In the genomic region with DNA sequence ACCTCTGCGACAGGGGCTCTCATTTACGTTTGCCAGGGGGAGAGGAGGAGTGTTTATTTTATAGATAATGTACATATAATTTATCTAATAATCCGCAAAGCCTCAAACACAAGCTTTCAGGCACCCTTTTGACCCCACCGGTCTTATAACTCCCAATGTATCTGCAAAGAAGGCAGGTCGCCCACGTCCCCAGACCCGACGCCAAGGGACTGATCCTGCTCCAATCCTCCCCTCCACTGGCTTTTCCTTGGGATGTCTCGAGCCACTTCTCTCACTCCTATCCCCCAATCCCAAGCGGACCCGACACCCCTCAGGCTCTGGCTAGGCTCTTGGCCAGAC, we compare ENCODE assay signal across 8 cellular contexts. TPM values are rescaled to one million over a fixed set of nuclear protein-coding genes. Genes with fewer than 3 reads are reported as not detected.
A peak's percentile ranks its signal among the peaks of the same experiment; 100 is the strongest.
DNase-seq lines count a peak whose midpoint lies in the region; ATAC-seq and TF ChIP-seq lines count a peak whose summit lies in the region.

No MANE protein-coding gene starts in this region.

- H3K27me3 ChIP-seq in BLaER1 (no peaks in the 10 kb centered on the region), iPS-15b (ENCODE audit: control insufficient read depth, insufficient read depth, low read length) (no peaks in the 10 kb centered on the region), subcutaneous abdominal adipose tissue (ENCODE audit: control insufficient read depth in 5 of 5, insufficient read depth in 4 of 5, low read length in 5 of 5) (no peaks in the 10 kb centered on the region)

- peak overlapping the region; percentile 98 for H3K4me3 Mint-ChIP-seq in activated CD8-positive, alpha-beta T cell treated with anti-CD3 and anti-CD28 coated beads for 36 hours

- peak overlapping the region; percentile 90 for H3K27ac ChIP-seq in BLaER1
- H3K27ac ChIP-seq in subcutaneous abdominal adipose tissue (ENCODE audit: low read depth, low read length), result peak overlapping the region; percentile 98

- intact Hi-C loops in activated CD8-positive, alpha-beta T cell treated with anti-CD3 and anti-CD28 coated beads for 36 hours (cut with micrococcal nuclease), result loop anchor here (10.0 kb wide), 1 partner anchor 212 kb away; a partner anchor contains a TSS

- POLR2A ChIA-PET in activated CD8-positive, alpha-beta T cell treated with anti-CD3 and anti-CD28 coated beads for 36 hours (lab: Charles Lee), result interaction anchor here (1.0 to 2.3 kb wide), 6 partner anchors 10 to 545 kb away, joined by 3 to 8 read pairs (median 4); a partner anchor contains a TSS

- CTCF ChIA-PET in activated CD8-positive, alpha-beta T cell treated with anti-CD3 and anti-CD28 coated beads for 36 hours (lab: Charles Lee), result interaction anchor here (0.5 to 2.3 kb wide), 2 partner anchors 47 to 219 kb away, joined by 4 to 7 read pairs; no protein-coding TSS in a partner anchor

- peak overlapping the region; percentile 93 for H3K4me2 ChIP-seq in BLaER1

- no peaks in the 10 kb centered on the region for H3K27me3 Mint-ChIP-seq in activated CD8-positive, alpha-beta T cell treated with anti-CD3 and anti-CD28 coated beads for 36 hours

- peaks cover 20% of the 10 kb centered on the region for H3K4me1 ChIP-seq in BLaER1
- H3K4me1 ChIP-seq in iPS-15b (ENCODE audit: control insufficient read depth, insufficient read depth, low read length), result peaks cover 4% of the 10 kb centered on the region
- H3K4me1 ChIP-seq in subcutaneous abdominal adipose tissue (ENCODE audit: control insufficient read depth in 5 of 5, insufficient read depth in 5 of 5, low read length in 5 of 5), result peaks cover 3 to 42% (median 35%) of the 10 kb centered on the region in 5 donors

- H4K20me1 ChIP-seq in BLaER1, result peaks cover 7% of the 10 kb centered on the region; the same call in 1 of the 2 replicates

- no peak for TF ChIP-seq CTCF in activated CD8-positive, alpha-beta T cell treated with anti-CD3 and anti-CD28 coated beads for 36 hours (IDR thresholded peaks at IDR 0.05)

- peak; percentile 4 for ATAC-seq in HG02610 (IDR thresholded peaks at IDR 0.05; ENCODE audit: unreplicated experiment)
- ATAC-seq in activated CD8-positive, alpha-beta T cell treated with anti-CD3 and anti-CD28 coated beads for 36 hours, result no peak
- ATAC-seq in HG02798 (IDR thresholded peaks at IDR 0.05; ENCODE audit: poor library complexity, unreplicated experiment), result no peak
- ATAC-seq in HG02623 (IDR thresholded peaks at IDR 0.05; ENCODE audit: unreplicated experiment), result no peak

- no peaks in the 10 kb centered on the region for H3K9me3 Mint-ChIP-seq in activated CD8-positive, alpha-beta T cell treated with anti-CD3 and anti-CD28 coated beads for 36 hours

- DNase-seq in activated CD8-positive, alpha-beta T cell treated with anti-CD3 and anti-CD28 coated beads for 36 hours, result peak; percentile 35
- DNase-seq in NCI-H748 (lab: John Stamatoyannopoulos, UW; ENCODE audit: unreplicated experiment), result no peak

- peak overlapping the region; percentile 97 for H3K27ac Mint-ChIP-seq in activated CD8-positive, alpha-beta T cell treated with anti-CD3 and anti-CD28 coated beads for 36 hours

- H3K9me3 ChIP-seq in BLaER1, result no peaks in the 10 kb centered on the region
- no peaks in the 10 kb centered on the region for H3K9me3 ChIP-seq in iPS-15b (ENCODE audit: control insufficient read depth, insufficient read depth, low read length)
- no peaks in the 10 kb centered on the region for H3K9me3 ChIP-seq in subcutaneous abdominal adipose tissue (ENCODE audit: control insufficient read depth in 5 of 5, low read length in 5 of 5)

- peaks cover 31% of the 10 kb centered on the region for H3K4me1 Mint-ChIP-seq in activated CD8-positive, alpha-beta T cell treated with anti-CD3 and anti-CD28 coated beads for 36 hours (ENCODE audit: low read depth)

- peaks cover 9% of the 10 kb centered on the region for H3K36me3 Mint-ChIP-seq in activated CD8-positive, alpha-beta T cell treated with anti-CD3 and anti-CD28 coated beads for 36 hours (ENCODE audit: low read depth)

- H3K36me3 ChIP-seq in BLaER1 (peaks cover 28% of the 10 kb centered on the region), iPS-15b (ENCODE audit: control insufficient read depth, insufficient read depth, low read length) (no peaks in the 10 kb centered on the region), subcutaneous abdominal adipose tissue (ENCODE audit: control insufficient read depth in 5 of 5, insufficient read depth in 5 of 5, low read length in 5 of 5) (peaks cover 5 to 15% (median 9%) of the 10 kb centered on the region in 5 donors)

- peak overlapping the region; percentile 96 for H3K4me3 ChIP-seq in BLaER1
- H3K4me3 ChIP-seq in iPS-15b (ENCODE audit: low read depth, low read length), result peak overlapping the region; percentile 91
- H3K4me3 ChIP-seq in subcutaneous abdominal adipose tissue (ENCODE audit: low read depth in 1 of 5, low read length in 5 of 5), result peak overlapping the region; percentile 94 to 99 (median 97)

- H3K9ac ChIP-seq in BLaER1 (peak overlapping the region; percentile 95), iPS-15b (ENCODE audit: low read depth, low read length) (peak overlapping the region; percentile 84), subcutaneous abdominal adipose tissue (ENCODE audit: low read length in 5 of 5) (peak overlapping the region; percentile 77 to 99 (median 96))

RNA-seq across cellular contexts. Expression of a gene that starts 0.5 kb away (rescaled TPM):
- 10 to 100 TPM; 29.9 to 32.0 TPM for total RNA-seq in activated CD8-positive, alpha-beta T cell treated with anti-CD3 and anti-CD28 coated beads for 36 hours
